18 cellular contexts compared by ENCODE assay signal in the genomic region with DNA sequence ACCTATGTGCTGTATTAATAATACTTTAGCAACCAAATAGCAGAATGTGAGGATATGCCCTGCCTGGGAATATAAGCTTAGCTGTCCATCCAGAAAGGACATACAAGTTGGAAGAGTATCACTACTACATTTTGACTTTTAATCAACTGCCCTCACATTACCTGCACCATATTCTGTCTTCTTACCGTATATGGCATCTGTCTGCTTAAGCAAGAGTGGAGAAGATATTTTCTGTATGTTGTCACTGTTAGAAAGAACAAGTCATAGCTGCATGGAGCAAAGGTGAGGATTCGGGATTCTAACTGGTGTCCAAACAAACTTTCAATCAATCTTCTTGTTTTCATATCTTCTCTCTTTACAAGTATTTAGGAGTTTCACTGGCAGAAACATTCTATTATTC.
DNase-seq lines count a peak whose midpoint lies in the region; ATAC-seq, FAIRE-seq and TF ChIP-seq lines count a peak whose summit lies in the region.
"Had no signal": no experiment of that assay in that cellular context is flagged by ENCODE, and none has a peak within 500 bp of the region (broad histone marks: within the 10 kb centered on the region; RNA-seq: fewer than 3 reads in every experiment).

No MANE protein-coding gene starts in this region.

- TF ChIP-seq EP300 in A549 (IDR thresholded peaks at IDR 0.05) (no peak), H1 (IDR thresholded peaks at IDR 0.05; ENCODE audit: borderline replicate concordance in 1 of 2, low read depth in 2 of 2, low read length in 2 of 2) (no peak)

- H3K79me2 ChIP-seq in GM23338 (replicated peaks; ENCODE audit: insufficient read depth): no peaks in the 10 kb centered on the region
- no peaks in the 10 kb centered on the region for H3K79me2 ChIP-seq in H1 (ENCODE audit: control insufficient read depth in 1 of 2, insufficient read depth in 2 of 2, low read length in 2 of 2)

- H3K23me2 ChIP-seq in H1 (ENCODE audit: low read depth, low read length): no peaks in the 10 kb centered on the region

- H3K4me3 Mint-ChIP-seq in GM23338 (no peak overlapping the region), type B pancreatic cell (peak overlapping the region; percentile 2)
- H3K4me3 Mint-ChIP-seq in activated CD4-positive, alpha-beta T cell treated with anti-CD3 and anti-CD28 coated beads, Interleukin-2, amount 10 ng/mL, durations not matched to agents 24 days and 14 days: no peak overlapping the region
- H3K4me3 Mint-ChIP-seq: CD4-positive, alpha-beta memory T cell had no signal

- H3K23ac ChIP-seq in H1 (ENCODE audit: insufficient read length): no peak overlapping the region

- ATAC-seq in A549 (no peak), GM23338 (no peak)

- H2AK5ac ChIP-seq in H1 (ENCODE audit: low read depth, low read length): no peak overlapping the region

- H4K20me1 ChIP-seq in GM23338 (replicated peaks; ENCODE audit: insufficient read depth): no peaks in the 10 kb centered on the region
- no peaks in the 10 kb centered on the region for H4K20me1 ChIP-seq in H1 (replicated peaks in 1 of 2; ENCODE audit: control insufficient read depth in 1 of 2, insufficient read depth in 2 of 2, low read length in 2 of 2)

- no peak overlapping the region for H2BK15ac ChIP-seq in H1 (ENCODE audit: low read length)

- H3K4ac ChIP-seq in H1 (replicated peaks; ENCODE audit: insufficient read length, low read depth, low read length): no peak overlapping the region

- no peak overlapping the region for H4K8ac ChIP-seq in H1 (ENCODE audit: extremely low read depth, insufficient read depth, low read length)

- no peak overlapping the region for H2BK120ac ChIP-seq in H1 (replicated peaks; ENCODE audit: low read depth, low read length)

- H3F3A ChIP-seq in GM23338 (replicated peaks; ENCODE audit: low read depth): no peaks in the 10 kb centered on the region

- H3K36me3 Mint-ChIP-seq in GM23338 (ENCODE audit: low read depth) (no peaks in the 10 kb centered on the region), type B pancreatic cell (no peaks in the 10 kb centered on the region)
- no peaks in the 10 kb centered on the region for H3K36me3 Mint-ChIP-seq in activated CD4-positive, alpha-beta T cell treated with anti-CD3 and anti-CD28 coated beads, Interleukin-2, amount 10 ng/mL, durations not matched to agents 24 days and 14 days (ENCODE audit: low read depth)
- H3K36me3 Mint-ChIP-seq: CD4-positive, alpha-beta memory T cell had no signal

- H3K4me1 ChIP-seq in A549 (no peaks in the 10 kb centered on the region), GM23338 (ENCODE audit: insufficient read depth) (0 out of 2 replicates have a peak, but pooled peaks cover 2% of the 10 kb centered on the region), H1 (replicated peaks in 1 of 4; ENCODE audit: control insufficient read depth in 3 of 4, insufficient read depth in 4 of 4, low read length in 3 of 4) (no peaks in the 10 kb centered on the region), Peyer's patch (no peaks in the 10 kb centered on the region)

- peaks cover 2% of the 10 kb centered on the region; the same call in 2 of the 3 replicates for H3K4me1 Mint-ChIP-seq in GM23338
- H3K4me1 Mint-ChIP-seq in type B pancreatic cell (ENCODE audit: unreplicated experiment): peaks cover 9% of the 10 kb centered on the region
- no peaks in the 10 kb centered on the region for H3K4me1 Mint-ChIP-seq in activated CD4-positive, alpha-beta T cell treated with anti-CD3 and anti-CD28 coated beads, Interleukin-2, amount 10 ng/mL, durations not matched to agents 24 days and 14 days
- H3K4me1 Mint-ChIP-seq: CD4-positive, alpha-beta memory T cell had no signal

- H2AFZ ChIP-seq in GM23338: peak overlapping the region; percentile 33; the same call in 1 of the 2 replicates
- peak overlapping the region; percentile 20; the same call in 1 of the 2 replicates for H2AFZ ChIP-seq in H1 (ENCODE audit: low read length)

- no peak overlapping the region for H2BK5ac ChIP-seq in H1 (ENCODE audit: low read depth, low read length)

- FAIRE-seq in A549 (lab: Jason Lieb, UNC): peak; percentile 89
- FAIRE-seq in H1 (lab: Jason Lieb, UNC): no peak
- FAIRE-seq in GM12891 (lab: Jason Lieb, UNC): no peak
- FAIRE-seq: G401.6 had no signal

- no peak overlapping the region for H3K56ac ChIP-seq in H1 (replicated peaks; ENCODE audit: insufficient read length, low read depth, low read length)

- H3K14ac ChIP-seq in H1 (ENCODE audit: insufficient read length): no peak overlapping the region

- H3K36me3 ChIP-seq in GM23338 (ENCODE audit: insufficient read depth) (no peaks in the 10 kb centered on the region), H1 (ENCODE audit: control insufficient read depth in 2 of 4, insufficient read depth in 4 of 4, low read length in 3 of 4) (no peaks in the 10 kb centered on the region), Peyer's patch (no peaks in the 10 kb centered on the region)

- no peak overlapping the region for H3K4me3 ChIP-seq in A549
- H3K4me3 ChIP-seq in GM23338: no peak overlapping the region
- H3K4me3 ChIP-seq in H1 (ENCODE audit: extremely low read depth in 1 of 4, insufficient read depth in 2 of 4, low read depth in 3 of 4, low read length in 4 of 4): no peak overlapping the region
- H3K4me3 ChIP-seq in Peyer's patch: no peak overlapping the region

- H3K9ac ChIP-seq in H1 (replicated peaks in 1 of 4; ENCODE audit: extremely low read depth in 1 of 4, low read depth in 3 of 4, low read length in 3 of 4): no peak overlapping the region

- H2BK20ac ChIP-seq in H1 (ENCODE audit: low read length): no peak overlapping the region

- H3K9me3 Mint-ChIP-seq in GM23338 (no peaks in the 10 kb centered on the region), type B pancreatic cell (no peaks in the 10 kb centered on the region)
- no peaks in the 10 kb centered on the region for H3K9me3 Mint-ChIP-seq in activated CD4-positive, alpha-beta T cell treated with anti-CD3 and anti-CD28 coated beads, Interleukin-2, amount 10 ng/mL, durations not matched to agents 24 days and 14 days

- no peak overlapping the region for H3K18ac ChIP-seq in H1 (ENCODE audit: extremely low read depth, low read length)

- DNase-seq in A549 (ENCODE audit: low read depth in 1 of 2, low spot score in 1 of 2): no peak
- no peak for DNase-seq in GM23338 (ENCODE audit: low spot score)
- DNase-seq in H1 (ENCODE audit: low read depth in 1 of 2, low spot score in 2 of 2): no peak
- DNase-seq in type B pancreatic cell (ENCODE audit: extremely low spot score, unreplicated experiment): no peak
- DNase-seq in activated CD4-positive, alpha-beta T cell treated with anti-CD3 and anti-CD28 coated beads, Interleukin-2, amount 10 ng/mL, durations not matched to agents 24 days and 14 days: no peak
- no peak for DNase-seq in Peyer's patch
- DNase-seq in GM12891 (ENCODE audit: insufficient read length, low spot score): no peak
- DNase-seq: 8988T; C1 segment of cervical spinal cord; Calu3; CD4-positive, alpha-beta memory T cell; COR-L47; DMS153; DND-41; GOT3; H7; HCEC 1CT had no signal

- H3K79me1 ChIP-seq in H1 (ENCODE audit: low read depth, low read length): no peaks in the 10 kb centered on the region

- H3K4me2 ChIP-seq in A549 (no peak overlapping the region), GM23338 (no peak overlapping the region), H1 (ENCODE audit: insufficient read depth in 1 of 2, low read depth in 2 of 2, low read length in 2 of 2) (no peak overlapping the region)

- no peak overlapping the region for H3K27ac Mint-ChIP-seq in GM23338
- peak overlapping the region; percentile 10 for H3K27ac Mint-ChIP-seq in type B pancreatic cell
- H3K27ac Mint-ChIP-seq in activated CD4-positive, alpha-beta T cell treated with anti-CD3 and anti-CD28 coated beads, Interleukin-2, amount 10 ng/mL, durations not matched to agents 24 days and 14 days: no peak overlapping the region
- H3K27ac Mint-ChIP-seq: CD4-positive, alpha-beta memory T cell had no signal

- intact Hi-C loops in activated CD4-positive, alpha-beta T cell treated with anti-CD3 and anti-CD28 coated beads, Interleukin-2, amount 10 ng/mL, durations not matched to agents 24 days and 14 days (cut with micrococcal nuclease): no loop called here

- H3K9me2 ChIP-seq in GM23338 (ENCODE audit: insufficient read depth): no peaks in the 10 kb centered on the region

- H4K91ac ChIP-seq in H1 (replicated peaks; ENCODE audit: insufficient read length, low read length): no peak overlapping the region

- no peak overlapping the region for H3K27ac ChIP-seq in A549
- H3K27ac ChIP-seq in GM23338 (ENCODE audit: low read depth): no peak overlapping the region
- H3K27ac ChIP-seq in H1 (ENCODE audit: low read depth, low read length): no peak overlapping the region
- no peak overlapping the region for H3K27ac ChIP-seq in Peyer's patch

- TF ChIP-seq POLR2A in A549 (IDR thresholded peaks at IDR 0.05; ENCODE audit: low read length) (no peak), H1 (IDR thresholded peaks at IDR 0.05; ENCODE audit: control extremely low read depth in 1 of 2, low read depth in 2 of 2, low read length in 2 of 2) (no peak), Peyer's patch (IDR thresholded peaks at IDR 0.05) (no peak), GM12891 (IDR thresholded peaks at IDR 0.05; ENCODE audit: low read depth, low read length) (no peak)

- CTCF ChIA-PET in A549 (lab: Yijun Ruan, JAX): interaction anchor here (1.1 kb wide), 1 partner anchor 9 kb away, joined by 3 read pairs; no protein-coding TSS in a partner anchor
- CTCF ChIA-PET in H1 (lab: Charles Lee; ENCODE audit: partially characterized antibody): no interaction called here

- no peak for TF ChIP-seq CTCF in A549 (IDR thresholded peaks at IDR 0.05)
- no peak for TF ChIP-seq CTCF in GM23338 (conservative IDR thresholded peaks at IDR 0.05; ENCODE audit: low read depth in 2 of 2)
- no peak for TF ChIP-seq CTCF in H1 (IDR thresholded peaks at IDR 0.05; ENCODE audit: control extremely low read depth in 1 of 3, insufficient read depth in 1 of 3, low read depth in 1 of 3, low read length in 3 of 3)
- TF ChIP-seq CTCF in type B pancreatic cell (conservative IDR thresholded peaks at IDR 0.05): no peak
- TF ChIP-seq CTCF in Peyer's patch (IDR thresholded peaks at IDR 0.05): no peak

- H3K9me3 ChIP-seq in A549: no peaks in the 10 kb centered on the region
- H3K9me3 ChIP-seq in H1 (ENCODE audit: insufficient read depth in 2 of 2, low read depth in 1 of 2, low read length in 1 of 2): no peaks in the 10 kb centered on the region
- H3K9me3 ChIP-seq in Peyer's patch: no peaks in the 10 kb centered on the region

- WGBS in A549 (ENCODE audit: missing lambda C conversion rate): 8% methylated on average over 2 of the region's 2 CpGs
- 92% methylated on average over 2 of the region's 2 CpGs; no CpG with 5 or more reads in 1 of the 2 experiments for WGBS in H1 (ENCODE audit: extremely low coverage in 1 of 2, insufficient coverage in 1 of 2, insufficient read length in 1 of 2, insufficient replicate concordance in 2 of 2, low coverage in 1 of 2, low lambda C conversion rate in 2 of 2, missing lambda C conversion rate in 1 of 2), 2 experiments

- POLR2A ChIA-PET in A549 (lab: Yijun Ruan, JAX): no interaction called here
- POLR2A ChIA-PET in H1 (lab: Charles Lee; ENCODE audit: partially characterized antibody): no interaction called here

- H3K27me3 Mint-ChIP-seq in GM23338 (ENCODE audit: insufficient read depth, low read depth, poor library complexity) (peaks cover 2% of the 10 kb centered on the region), type B pancreatic cell (no peaks in the 10 kb centered on the region)
- no peaks in the 10 kb centered on the region for H3K27me3 Mint-ChIP-seq in activated CD4-positive, alpha-beta T cell treated with anti-CD3 and anti-CD28 coated beads, Interleukin-2, amount 10 ng/mL, durations not matched to agents 24 days and 14 days
- H3K27me3 Mint-ChIP-seq: CD4-positive, alpha-beta memory T cell had no signal

- no peak overlapping the region for H2BK12ac ChIP-seq in H1 (ENCODE audit: low read depth, low read length)

- no peaks in the 10 kb centered on the region for H3K27me3 ChIP-seq in GM23338 (ENCODE audit: insufficient read depth)
- H3K27me3 ChIP-seq in H1 (replicated peaks in 1 of 4; ENCODE audit: control insufficient read depth in 3 of 4, extremely low read depth in 1 of 4, insufficient read depth in 3 of 4, low read length in 3 of 4): no peaks in the 10 kb centered on the region
- no peaks in the 10 kb centered on the region for H3K27me3 ChIP-seq in Peyer's patch

- no peak overlapping the region for H4K5ac ChIP-seq in H1 (ENCODE audit: insufficient read length, low read depth, low read length)

- TF ChIP-seq RAD21 in A549 (conservative IDR thresholded peaks at IDR 0.05 in 1 of 2, IDR thresholded peaks at IDR 0.05 in 1 of 2): no peak
- TF ChIP-seq RAD21 in H1 (IDR thresholded peaks at IDR 0.05 in 1 of 2, conservative IDR thresholded peaks at IDR 0.05 in 1 of 2; ENCODE audit: low read depth in 2 of 2, low read length in 2 of 2): no peak
